1 cellular context compared by ENCODE assay signal in the genomic region with DNA sequence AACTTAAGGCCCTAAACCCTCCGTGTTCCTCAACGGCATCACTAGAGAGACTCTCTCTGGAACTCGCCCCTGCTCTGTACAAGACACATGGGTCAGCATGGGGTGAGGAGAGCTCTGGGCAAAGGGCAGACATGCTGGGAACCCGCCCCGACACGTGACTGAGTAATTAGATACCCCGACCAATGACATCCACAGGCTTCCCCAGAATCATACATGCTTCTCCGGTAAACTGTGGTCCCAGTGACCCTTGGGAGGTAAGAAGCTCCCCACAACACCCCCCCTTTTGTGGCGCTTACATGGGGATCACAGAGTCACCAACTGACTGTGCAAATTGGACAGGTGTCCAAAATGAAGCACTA.
TF ChIP-seq lines count a peak whose summit lies in the region.

No MANE protein-coding gene starts in this region.

TF ChIP-seq in HepG2, 621 proteins besides CTCF, POLR2A, EP300 and RAD21:
- no peak for TF ChIP-seq TAF1 (CRISPR knock-in tag; IDR thresholded peaks at IDR 0.05)
- TF ChIP-seq, protein P1, sequence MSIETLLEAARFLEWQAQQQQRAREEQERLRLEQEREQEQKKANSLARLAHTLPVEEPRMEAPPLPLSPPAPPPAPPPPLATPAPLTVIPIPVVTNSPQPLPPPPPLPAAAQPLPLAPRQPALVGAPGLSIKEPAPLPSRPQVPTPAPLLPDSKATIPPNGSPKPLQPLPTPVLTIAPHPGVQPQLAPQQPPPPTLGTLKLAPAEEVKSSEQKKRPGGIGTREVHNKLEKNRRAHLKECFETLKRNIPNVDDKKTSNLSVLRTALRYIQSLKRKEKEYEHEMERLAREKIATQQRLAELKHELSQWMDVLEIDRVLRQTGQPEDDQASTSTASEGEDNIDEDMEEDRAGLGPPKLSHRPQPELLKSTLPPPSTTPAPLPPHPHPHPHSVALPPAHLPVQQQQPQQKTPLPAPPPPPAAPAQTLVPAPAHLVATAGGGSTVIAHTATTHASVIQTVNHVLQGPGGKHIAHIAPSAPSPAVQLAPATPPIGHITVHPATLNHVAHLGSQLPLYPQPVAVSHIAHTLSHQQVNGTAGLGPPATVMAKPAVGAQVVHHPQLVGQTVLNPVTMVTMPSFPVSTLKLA (IDR thresholded peaks at IDR 0.05), result peak; percentile 68
